16 cellular contexts compared by ENCODE assay signal in the genomic region with DNA sequence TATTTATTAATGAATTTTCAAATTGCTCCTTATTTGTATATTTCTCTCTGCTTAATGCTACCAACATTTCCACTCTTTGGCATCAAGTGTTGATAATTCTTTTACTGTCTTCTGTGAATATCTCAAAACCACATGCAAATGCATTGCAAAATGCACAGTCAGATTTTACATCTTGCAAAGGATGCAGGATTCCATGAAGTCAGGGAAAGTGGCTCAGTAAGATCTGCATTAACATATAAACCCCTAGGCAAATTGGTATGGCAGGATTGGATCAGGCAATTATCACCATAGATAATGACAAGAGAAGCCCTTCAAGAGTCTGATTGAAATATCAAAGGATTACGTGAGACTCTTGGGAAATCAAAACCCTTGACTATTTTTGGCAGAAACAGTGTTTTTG.
DNase-seq lines count a peak whose midpoint lies in the region; ATAC-seq and TF ChIP-seq lines count a peak whose summit lies in the region.
"Had no signal": no experiment of that assay in that cellular context is flagged by ENCODE, and none has a peak within 500 bp of the region (broad histone marks: within the 10 kb centered on the region; RNA-seq: fewer than 3 reads in every experiment).

No MANE protein-coding gene starts in this region.

- no peak overlapping the region for H3K27ac ChIP-seq in caudate nucleus (ENCODE audit: low read depth, low read length)
- H3K27ac ChIP-seq: C4-2B, HL-60 had no signal

- H3K27ac Mint-ChIP-seq in glutamatergic neuron (ENCODE audit: unreplicated experiment) = no peak overlapping the region
- H3K27ac Mint-ChIP-seq in osteocyte (ENCODE audit: unreplicated experiment) = peak overlapping the region; percentile 27
- H3K27ac Mint-ChIP-seq: CD4-positive, alpha-beta memory T cell; HFFc6 had no signal

- H3K4me1 Mint-ChIP-seq in glutamatergic neuron (ENCODE audit: low read depth, unreplicated experiment) = peaks cover 20% of the 10 kb centered on the region
- peaks cover 43% of the 10 kb centered on the region for H3K4me1 Mint-ChIP-seq in osteocyte (ENCODE audit: unreplicated experiment)
- H3K4me1 Mint-ChIP-seq: CD4-positive, alpha-beta memory T cell had no signal

- intact Hi-C loops in left cardiac atrium (cut with DNase I) = no loop called here

- no peak overlapping the region for H3K4me3 ChIP-seq in foreskin fibroblast (ENCODE audit: low read depth in 1 of 2, low read length in 2 of 2)
- H3K4me3 ChIP-seq: K562 had no signal

- H3K27me3 Mint-ChIP-seq in glutamatergic neuron (ENCODE audit: unreplicated experiment) (no peaks in the 10 kb centered on the region), osteocyte (ENCODE audit: unreplicated experiment) (no peaks in the 10 kb centered on the region)
- H3K27me3 Mint-ChIP-seq: CD4-positive, alpha-beta memory T cell had no signal

- ATAC-seq in GM18861 (IDR thresholded peaks at IDR 0.05; ENCODE audit: unreplicated experiment) (no peak), left cardiac atrium (no peak)
- ATAC-seq: K562 had no signal

- TF ChIP-seq CTCF in glutamatergic neuron (IDR thresholded peaks at IDR 0.05; ENCODE audit: partially characterized antibody, unreplicated experiment) (no peak), osteocyte (IDR thresholded peaks at IDR 0.05) (no peak), foreskin fibroblast (IDR thresholded peaks at IDR 0.05; ENCODE audit: low read depth, low read length) (no peak)

- H3K36me3 Mint-ChIP-seq in glutamatergic neuron (ENCODE audit: unreplicated experiment) = no peaks in the 10 kb centered on the region
- peaks cover 8% of the 10 kb centered on the region for H3K36me3 Mint-ChIP-seq in osteocyte (ENCODE audit: unreplicated experiment)
- H3K36me3 Mint-ChIP-seq: CD4-positive, alpha-beta memory T cell had no signal

- peak overlapping the region; percentile 69 for H3K4me3 Mint-ChIP-seq in glutamatergic neuron (ENCODE audit: unreplicated experiment)
- no peak overlapping the region for H3K4me3 Mint-ChIP-seq in osteocyte (ENCODE audit: unreplicated experiment)
- H3K4me3 Mint-ChIP-seq: CD4-positive, alpha-beta memory T cell; HFFc6 had no signal

- DNase-seq in NCI-H69 (lab: John Stamatoyannopoulos, UW) (peak; percentile 62), amniotic epithelial cell (ENCODE audit: low read depth) (peak; percentile 64), glutamatergic neuron (no peak), osteocyte (ENCODE audit: extremely low spot score, unreplicated experiment) (no peak), foreskin fibroblast (no peak), left cardiac atrium (no peak), caudate nucleus (lab: John Stamatoyannopoulos, UW) (no peak)
- DNase-seq: BE2C; CD4-positive, alpha-beta memory T cell; DMS79; HCEC 1CT; HFFc6 had no signal

- peaks cover 2% of the 10 kb centered on the region for H3K9me3 Mint-ChIP-seq in glutamatergic neuron (ENCODE audit: unreplicated experiment)
- H3K9me3 Mint-ChIP-seq in osteocyte (ENCODE audit: unreplicated experiment) = no peaks in the 10 kb centered on the region
- H3K9me3 Mint-ChIP-seq: CD4-positive, alpha-beta memory T cell had no signal

Comparison
In these comparisons a context has a peak if more than half of its experiments do, and no peak if none do; other contexts are left out.
1. DNase-seq: peak in NCI-H69 (single experiment) and amniotic epithelial cell (single experiment); none in glutamatergic neuron (single experiment), osteocyte (single experiment), foreskin fibroblast (0 of 2), left cardiac atrium (single experiment) and caudate nucleus (0 of 61).